In genomic region chr3:105093853-105094252, GRCh38 we compare ENCODE assay signal across 22 cellular contexts.
"Had no signal": no experiment of that assay in that cellular context is flagged by ENCODE, and none has a peak within 500 bp of the region (broad histone marks: within the 10 kb centered on the region; RNA-seq: fewer than 3 reads in every experiment).

No MANE protein-coding gene starts in this region.

- DNase-seq: activated CD4-positive, alpha-beta T cell treated with anti-CD3 and anti-CD28 coated beads for 4 hours; activated CD4-positive, alpha-beta T cell treated with anti-CD3 and anti-CD28 coated beads, Interleukin-2, amount 50 U/mL, for 48 hours; activated CD4-positive, CD25-positive, alpha-beta regulatory T cell; activated naive CD4-positive, alpha-beta T cell treated with anti-CD3 and anti-CD28 coated beads for 36 hours; activated naive CD8-positive, alpha-beta T cell treated with anti-CD3 and anti-CD28 coated beads, Interleukin-2, amount 10 ng/mL, durations not matched to agents 7 days and 5 days; activated T-cell treated with anti-CD3 and anti-CD28 coated beads, Interleukin-2, amount 50 U/mL, for 48 hours; cerebellar nuclear complex; cortex of kidney; endodermal cell; esophagus squamous epithelium; heart right ventricle; islet precursor cell; left cardiac atrium; ovary; psoas muscle; stimulated activated CD4-positive, alpha-beta T cell treated with anti-CD3 and anti-CD28 coated beads, Interleukin-12 subunit alpha, Interleukin-12 subunit beta, amount 100 ng/mL, for 4 hours; stimulated activated CD4-positive, alpha-beta T cell treated with anti-CD3 and anti-CD28 coated beads, Interleukin-4, amount 100 ng/mL, for 4 hours; transverse colon; uterus had no signal

- H3K27me3 ChIP-seq: esophagus squamous epithelium, heart right ventricle, neutrophil, ovary, right atrium auricular region, transverse colon, uterus had no signal

- H3K4me1 ChIP-seq: esophagus squamous epithelium, heart right ventricle, psoas muscle, right atrium auricular region, transverse colon, uterus had no signal

- H3K27ac ChIP-seq: esophagus squamous epithelium, heart right ventricle, neutrophil, ovary, psoas muscle, right atrium auricular region, transverse colon, uterus had no signal

- H3K4me3 ChIP-seq: esophagus squamous epithelium, heart right ventricle, ovary, psoas muscle, right atrium auricular region, transverse colon, uterus had no signal

- H3K9me3 ChIP-seq: neutrophil, ovary, transverse colon, uterus had no signal

- ATAC-seq: heart right ventricle; left cardiac atrium; natural killer cell treated with Interleukin-12 subunit alpha and Interleukin-12 subunit beta and Interleukin-15 and Interleukin-18, amount 100 ng/mL, for 72 hours; psoas muscle had no signal

- H3K36me3 ChIP-seq: esophagus squamous epithelium, heart right ventricle, neutrophil, ovary, right atrium auricular region, transverse colon, uterus had no signal
